Comparison of ENCODE assay signal across 13 cellular contexts in the genomic region with DNA sequence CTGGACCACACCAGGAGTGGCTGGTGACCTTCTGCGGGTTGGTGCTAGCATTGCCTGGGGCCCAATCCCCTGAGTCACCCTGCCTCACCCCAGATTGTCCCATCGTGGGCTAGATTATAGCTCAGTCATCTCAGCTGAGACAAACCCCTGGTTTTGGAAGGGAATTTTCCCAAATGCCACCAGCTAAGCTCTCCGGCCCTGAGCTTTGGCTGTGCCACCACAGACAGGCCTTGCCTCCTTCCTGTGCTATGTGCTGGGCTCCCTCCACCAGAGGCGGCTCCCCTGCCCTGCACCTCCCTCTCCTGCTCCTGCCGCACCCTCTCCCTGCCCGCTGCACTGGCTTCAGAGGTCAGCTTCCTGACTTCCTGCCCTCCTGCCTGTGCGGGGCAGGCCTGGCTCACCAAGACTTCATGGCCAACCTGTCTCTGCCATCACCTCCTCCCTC.
DNase-seq lines count a peak whose midpoint lies in the region; ATAC-seq, FAIRE-seq and TF ChIP-seq lines count a peak whose summit lies in the region.
"Had no signal": no experiment of that assay in that cellular context is flagged by ENCODE, and none has a peak within 500 bp of the region (broad histone marks: within the 10 kb centered on the region; RNA-seq: fewer than 3 reads in every experiment).

No MANE protein-coding gene starts in this region.

- no peak overlapping the region for H2AFZ ChIP-seq in GM23248

- ATAC-seq in body of pancreas (no peak), pancreas (no peak), HG02885 (IDR thresholded peaks at IDR 0.05; ENCODE audit: poor library complexity, unreplicated experiment) (no peak)

- in situ Hi-C loops in GM23248 (cut with MboI): no loop called here

- no peak for TF ChIP-seq POLR2A in body of pancreas (IDR thresholded peaks at IDR 0.05)

- H3F3A ChIP-seq in GM23248 (ENCODE audit: insufficient read depth): no peaks in the 10 kb centered on the region

- no peaks in the 10 kb centered on the region for H3K9me2 ChIP-seq in GM23248 (ENCODE audit: insufficient read depth)

- TF ChIP-seq CTCF in foreskin fibroblast (IDR thresholded peaks at IDR 0.05; ENCODE audit: low read depth, low read length) (no peak), body of pancreas (IDR thresholded peaks at IDR 0.05) (no peak), pancreas (IDR thresholded peaks at IDR 0.05) (no peak)

- H3K27ac ChIP-seq in GM23248: no peak overlapping the region
- H3K27ac ChIP-seq in body of pancreas: no peak overlapping the region
- H3K27ac ChIP-seq in pancreas: no peak overlapping the region
- H3K27ac ChIP-seq: suprapubic skin had no signal

- H3K9me3 ChIP-seq in GM23248 (ENCODE audit: low read depth) (no peaks in the 10 kb centered on the region), body of pancreas (no peaks in the 10 kb centered on the region), pancreas (no peaks in the 10 kb centered on the region)
- H3K9me3 ChIP-seq: suprapubic skin had no signal

- H3K79me2 ChIP-seq in GM23248 (ENCODE audit: insufficient read depth): no peaks in the 10 kb centered on the region

- no peaks in the 10 kb centered on the region for H3K27me3 ChIP-seq in GM23248 (replicated peaks; ENCODE audit: insufficient read depth)
- no peaks in the 10 kb centered on the region for H3K27me3 ChIP-seq in body of pancreas
- no peaks in the 10 kb centered on the region for H3K27me3 ChIP-seq in pancreas
- H3K27me3 ChIP-seq: suprapubic skin had no signal

- no peaks in the 10 kb centered on the region for H3K36me3 ChIP-seq in GM23248 (ENCODE audit: low read depth)
- H3K36me3 ChIP-seq in body of pancreas (replicated peaks in 1 of 2; ENCODE audit: insufficient read depth in 1 of 2, low read depth in 2 of 2): no peaks in the 10 kb centered on the region
- H3K36me3 ChIP-seq in pancreas: no peaks in the 10 kb centered on the region
- H3K36me3 ChIP-seq: suprapubic skin had no signal

- FAIRE-seq in pancreas (lab: Jason Lieb, UNC): no peak
- FAIRE-seq: keratinocyte had no signal

- H3K4me3 ChIP-seq in GM23248: no peak overlapping the region
- H3K4me3 ChIP-seq in foreskin fibroblast (ENCODE audit: low read depth in 1 of 2, low read length in 2 of 2): no peak overlapping the region
- H3K4me3 ChIP-seq in body of pancreas: no peak overlapping the region
- H3K4me3 ChIP-seq in pancreas: no peak overlapping the region
- H3K4me3 ChIP-seq: dorsolateral prefrontal cortex, suprapubic skin had no signal

- intact Hi-C loops in body of pancreas (cut with DNase I): loop anchor here (5.0 kb wide), 1 partner anchor 136 kb away; no protein-coding TSS in a partner anchor
- intact Hi-C loops in pancreas (cut with DNase I): loop anchor here (2.0 to 10.0 kb wide), 5 partner anchors 136 to 201 kb away; partner anchors contain the start of gene TSPAN9 (in 1 of the 3)

- H3K4me1 ChIP-seq in GM23248 (ENCODE audit: insufficient read depth): no peaks in the 10 kb centered on the region
- no peaks in the 10 kb centered on the region for H3K4me1 ChIP-seq in body of pancreas
- no peaks in the 10 kb centered on the region for H3K4me1 ChIP-seq in pancreas

- H3K9ac ChIP-seq in GM23248: no peak overlapping the region

- no peak overlapping the region for H3K4me2 ChIP-seq in GM23248 (ENCODE audit: unreplicated experiment)

- H4K20me1 ChIP-seq in GM23248 (ENCODE audit: insufficient read depth): no peaks in the 10 kb centered on the region

- DNase-seq in GM23248 (peak; percentile 63), RPMI7951 (ENCODE audit: low read depth) (peak; percentile 82), foreskin fibroblast (peak; percentile 34 to 64), renal cortical epithelial cell (ENCODE audit: low read depth) (peak; percentile 40), body of pancreas (no peak), pancreas (no peak)
- no peak for DNase-seq in activated T-cell treated with anti-CD3 and anti-CD28 coated beads, Interleukin-2, amount 50 U/mL, for 48 hours
- DNase-seq: activated CD8-positive, alpha-beta memory T cell treated with anti-CD3 and anti-CD28 coated beads, Interleukin-2, amount 50 U/mL, for 48 hours; dorsolateral prefrontal cortex; naive B cell had no signal

- 60 to 66% methylated on average over 7 of the region's 7 CpGs for WGBS in GM23248 (ENCODE audit: low coverage in 1 of 2, low lambda C conversion rate in 2 of 2, missing lambda C conversion rate in 2 of 2), 2 experiments
- WGBS in body of pancreas, 2 donors: 84 to 87% methylated on average over 5 to 7 of the region's 7 CpGs
- WGBS in pancreas, 2 donors: 82 to 85% methylated on average over 7 of the region's 7 CpGs

Comparison
In these comparisons a context has a peak if more than half of its experiments do, and no peak if none do; other contexts are left out.
1. DNase-seq: peak in GM23248 (single experiment), RPMI7951 (single experiment), foreskin fibroblast (2 of 2) and renal cortical epithelial cell (single experiment); none in body of pancreas (0 of 4), pancreas (0 of 6) and activated T-cell treated with anti-CD3 and anti-CD28 coated beads, Interleukin-2, amount 50 U/mL, for 48 hours (0 of 2).